In the genomic region with DNA sequence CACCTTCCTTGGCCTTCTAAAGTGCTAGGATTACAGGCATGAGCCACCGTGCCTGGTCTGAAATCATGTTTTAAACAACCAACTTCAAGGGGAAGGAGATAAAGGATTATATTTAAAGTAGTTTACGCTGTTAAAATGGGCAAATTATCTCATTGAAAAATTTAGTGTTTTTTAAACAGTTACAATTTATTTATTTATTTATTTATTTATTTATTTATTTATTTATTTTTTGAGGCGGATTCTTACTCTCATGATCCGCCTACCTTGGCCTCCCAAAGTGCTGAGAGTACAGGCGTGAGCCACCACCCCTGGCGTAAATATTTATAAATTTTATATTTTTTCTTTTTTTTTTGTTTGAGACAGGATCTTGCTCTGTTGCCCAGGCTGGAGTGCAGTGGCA, we compare ENCODE assay signal across 1 cellular context.
A peak's percentile ranks its signal among the peaks of the same experiment; 100 is the strongest.
TF ChIP-seq lines count a peak whose summit lies in the region.

No MANE protein-coding gene starts in this region.

TF ChIP-seq in HEK293, 187 proteins besides CTCF, POLR2A, EP300 and RAD21 (continued from another document and continues in another):
- TF ChIP-seq, protein P1, sequence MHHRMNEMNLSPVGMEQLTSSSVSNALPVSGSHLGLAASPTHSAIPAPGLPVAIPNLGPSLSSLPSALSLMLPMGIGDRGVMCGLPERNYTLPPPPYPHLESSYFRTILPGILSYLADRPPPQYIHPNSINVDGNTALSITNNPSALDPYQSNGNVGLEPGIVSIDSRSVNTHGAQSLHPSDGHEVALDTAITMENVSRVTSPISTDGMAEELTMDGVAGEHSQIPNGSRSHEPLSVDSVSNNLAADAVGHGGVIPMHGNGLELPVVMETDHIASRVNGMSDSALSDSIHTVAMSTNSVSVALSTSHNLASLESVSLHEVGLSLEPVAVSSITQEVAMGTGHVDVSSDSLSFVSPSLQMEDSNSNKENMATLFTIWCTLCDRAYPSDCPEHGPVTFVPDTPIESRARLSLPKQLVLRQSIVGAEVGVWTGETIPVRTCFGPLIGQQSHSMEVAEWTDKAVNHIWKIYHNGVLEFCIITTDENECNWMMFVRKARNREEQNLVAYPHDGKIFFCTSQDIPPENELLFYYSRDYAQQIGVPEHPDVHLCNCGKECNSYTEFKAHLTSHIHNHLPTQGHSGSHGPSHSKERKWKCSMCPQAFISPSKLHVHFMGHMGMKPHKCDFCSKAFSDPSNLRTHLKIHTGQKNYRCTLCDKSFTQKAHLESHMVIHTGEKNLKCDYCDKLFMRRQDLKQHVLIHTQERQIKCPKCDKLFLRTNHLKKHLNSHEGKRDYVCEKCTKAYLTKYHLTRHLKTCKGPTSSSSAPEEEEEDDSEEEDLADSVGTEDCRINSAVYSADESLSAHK (tag by site-specific recombination; IDR thresholded peaks at IDR 0.05), result no peak
- TF ChIP-seq ZEB2 (tag by site-specific recombination; IDR thresholded peaks at IDR 0.05) (no peak), KLF1 (tag by site-specific recombination; IDR thresholded peaks at IDR 0.05) (no peak), BCL11A (tag by site-specific recombination; IDR thresholded peaks at IDR 0.05; ENCODE audit: low read depth) (no peak), ZBTB8A (tag by site-specific recombination; IDR thresholded peaks at IDR 0.05) (peak; percentile 50; the same call in 1 of the 2 replicates), MYNN (tag by site-specific recombination; IDR thresholded peaks at IDR 0.05; ENCODE audit: borderline replicate concordance) (no peak), YY1 (tag by site-specific recombination; IDR thresholded peaks at IDR 0.05) (no peak), ZFP41 (tag by site-specific recombination; IDR thresholded peaks at IDR 0.05; ENCODE audit: borderline replicate concordance) (no peak), EGR2 (tag by site-specific recombination; IDR thresholded peaks at IDR 0.05; ENCODE audit: low read depth) (no peak), ZNF514 (tag by site-specific recombination; IDR thresholded peaks at IDR 0.05) (no peak), ZFP3 (tag by site-specific recombination; IDR thresholded peaks at IDR 0.05; ENCODE audit: low read depth) (no peak), ZNF416 (tag by site-specific recombination; IDR thresholded peaks at IDR 0.05) (no peak), ZNF140 (tag by site-specific recombination; IDR thresholded peaks at IDR 0.05) (peak; percentile 60; the same call in 1 of the 2 replicates), ZNF530 (tag by site-specific recombination; IDR thresholded peaks at IDR 0.05; ENCODE audit: low read depth) (no peak), ZFP37 (tag by site-specific recombination; IDR thresholded peaks at IDR 0.05) (no peak), KLF16 (tag by site-specific recombination; IDR thresholded peaks at IDR 0.05) (no peak), ZNF776 (tag by site-specific recombination; IDR thresholded peaks at IDR 0.05; ENCODE audit: borderline replicate concordance) (no peak), ZNF350 (tag by site-specific recombination; IDR thresholded peaks at IDR 0.05) (no peak), KLF7 (tag by site-specific recombination; IDR thresholded peaks at IDR 0.05; ENCODE audit: borderline replicate concordance) (no peak), ZNF391 (tag by site-specific recombination; IDR thresholded peaks at IDR 0.05; ENCODE audit: borderline replicate concordance, low read depth) (no peak), ZNF335 (tag by site-specific recombination; conservative IDR thresholded peaks at IDR 0.05) (no peak), ZNF561 (tag by site-specific recombination; IDR thresholded peaks at IDR 0.05; ENCODE audit: borderline replicate concordance) (no peak), ZIC2 (tag by site-specific recombination; IDR thresholded peaks at IDR 0.05) (no peak), ZNF292 (tag by site-specific recombination; IDR thresholded peaks at IDR 0.05; ENCODE audit: borderline replicate concordance, low read depth) (0 out of 2 replicates have a peak, but pooled peaks have one; percentile 21), ZNF211 (tag by site-specific recombination; IDR thresholded peaks at IDR 0.05; ENCODE audit: low read depth) (no peak), TCF7L2 (IDR thresholded peaks at IDR 0.05; ENCODE audit: borderline replicate concordance, low read depth, low read length) (no peak), ZNF549 (tag by site-specific recombination; IDR thresholded peaks at IDR 0.05) (no peak), ZNF48 (tag by site-specific recombination; IDR thresholded peaks at IDR 0.05) (no peak), ZNF341 (tag by site-specific recombination; IDR thresholded peaks at IDR 0.05; ENCODE audit: low read depth) (no peak), SETDB1 (IDR thresholded peaks at IDR 0.05; ENCODE audit: insufficient read length, low read length) (no peak), ZBTB20 (tag by site-specific recombination; IDR thresholded peaks at IDR 0.05) (no peak), ZBTB48 (tag by site-specific recombination; IDR thresholded peaks at IDR 0.05) (no peak), GFI1B (tag by site-specific recombination; IDR thresholded peaks at IDR 0.05) (no peak), PRDM1 (tag by site-specific recombination; IDR thresholded peaks at IDR 0.05) (no peak), HOXD13 (CRISPR knock-in tag; IDR thresholded peaks at IDR 0.05; ENCODE audit: borderline replicate concordance) (no peak), ZNF202 (tag by site-specific recombination; IDR thresholded peaks at IDR 0.05; ENCODE audit: borderline replicate concordance) (0 out of 2 replicates have a peak, but pooled peaks have one; percentile 26), ZNF658 (tag by site-specific recombination; IDR thresholded peaks at IDR 0.05) (no peak), ZNF239 (tag by site-specific recombination; IDR thresholded peaks at IDR 0.05) (no peak), ZNF423 (tag by site-specific recombination; IDR thresholded peaks at IDR 0.05) (no peak), ZNF132 (tag by site-specific recombination; IDR thresholded peaks at IDR 0.05; ENCODE audit: borderline replicate concordance) (no peak)
- TF ChIP-seq, protein P2, sequence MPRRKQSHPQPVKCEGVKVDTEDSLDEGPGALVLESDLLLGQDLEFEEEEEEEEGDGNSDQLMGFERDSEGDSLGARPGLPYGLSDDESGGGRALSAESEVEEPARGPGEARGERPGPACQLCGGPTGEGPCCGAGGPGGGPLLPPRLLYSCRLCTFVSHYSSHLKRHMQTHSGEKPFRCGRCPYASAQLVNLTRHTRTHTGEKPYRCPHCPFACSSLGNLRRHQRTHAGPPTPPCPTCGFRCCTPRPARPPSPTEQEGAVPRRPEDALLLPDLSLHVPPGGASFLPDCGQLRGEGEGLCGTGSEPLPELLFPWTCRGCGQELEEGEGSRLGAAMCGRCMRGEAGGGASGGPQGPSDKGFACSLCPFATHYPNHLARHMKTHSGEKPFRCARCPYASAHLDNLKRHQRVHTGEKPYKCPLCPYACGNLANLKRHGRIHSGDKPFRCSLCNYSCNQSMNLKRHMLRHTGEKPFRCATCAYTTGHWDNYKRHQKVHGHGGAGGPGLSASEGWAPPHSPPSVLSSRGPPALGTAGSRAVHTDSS (tag by site-specific recombination; IDR thresholded peaks at IDR 0.05), result no peak
- TF ChIP-seq, protein P3, sequence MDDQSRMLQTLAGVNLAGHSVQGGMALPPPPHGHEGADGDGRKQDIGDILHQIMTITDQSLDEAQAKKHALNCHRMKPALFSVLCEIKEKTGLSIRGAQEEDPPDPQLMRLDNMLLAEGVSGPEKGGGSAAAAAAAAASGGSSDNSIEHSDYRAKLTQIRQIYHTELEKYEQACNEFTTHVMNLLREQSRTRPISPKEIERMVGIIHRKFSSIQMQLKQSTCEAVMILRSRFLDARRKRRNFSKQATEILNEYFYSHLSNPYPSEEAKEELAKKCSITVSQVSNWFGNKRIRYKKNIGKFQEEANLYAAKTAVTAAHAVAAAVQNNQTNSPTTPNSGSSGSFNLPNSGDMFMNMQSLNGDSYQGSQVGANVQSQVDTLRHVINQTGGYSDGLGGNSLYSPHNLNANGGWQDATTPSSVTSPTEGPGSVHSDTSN (CRISPR knock-in tag; IDR thresholded peaks at IDR 0.05), result no peak
- TF ChIP-seq, protein P4, sequence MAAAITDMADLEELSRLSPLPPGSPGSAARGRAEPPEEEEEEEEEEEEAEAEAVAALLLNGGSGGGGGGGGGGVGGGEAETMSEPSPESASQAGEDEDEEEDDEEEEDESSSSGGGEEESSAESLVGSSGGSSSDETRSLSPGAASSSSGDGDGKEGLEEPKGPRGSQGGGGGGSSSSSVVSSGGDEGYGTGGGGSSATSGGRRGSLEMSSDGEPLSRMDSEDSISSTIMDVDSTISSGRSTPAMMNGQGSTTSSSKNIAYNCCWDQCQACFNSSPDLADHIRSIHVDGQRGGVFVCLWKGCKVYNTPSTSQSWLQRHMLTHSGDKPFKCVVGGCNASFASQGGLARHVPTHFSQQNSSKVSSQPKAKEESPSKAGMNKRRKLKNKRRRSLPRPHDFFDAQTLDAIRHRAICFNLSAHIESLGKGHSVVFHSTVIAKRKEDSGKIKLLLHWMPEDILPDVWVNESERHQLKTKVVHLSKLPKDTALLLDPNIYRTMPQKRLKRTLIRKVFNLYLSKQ (tag by site-specific recombination; IDR thresholded peaks at IDR 0.05; ENCODE audit: borderline replicate concordance), result 0 out of 2 replicates have a peak, but pooled peaks have one; percentile 60
- TF ChIP-seq, protein P5, sequence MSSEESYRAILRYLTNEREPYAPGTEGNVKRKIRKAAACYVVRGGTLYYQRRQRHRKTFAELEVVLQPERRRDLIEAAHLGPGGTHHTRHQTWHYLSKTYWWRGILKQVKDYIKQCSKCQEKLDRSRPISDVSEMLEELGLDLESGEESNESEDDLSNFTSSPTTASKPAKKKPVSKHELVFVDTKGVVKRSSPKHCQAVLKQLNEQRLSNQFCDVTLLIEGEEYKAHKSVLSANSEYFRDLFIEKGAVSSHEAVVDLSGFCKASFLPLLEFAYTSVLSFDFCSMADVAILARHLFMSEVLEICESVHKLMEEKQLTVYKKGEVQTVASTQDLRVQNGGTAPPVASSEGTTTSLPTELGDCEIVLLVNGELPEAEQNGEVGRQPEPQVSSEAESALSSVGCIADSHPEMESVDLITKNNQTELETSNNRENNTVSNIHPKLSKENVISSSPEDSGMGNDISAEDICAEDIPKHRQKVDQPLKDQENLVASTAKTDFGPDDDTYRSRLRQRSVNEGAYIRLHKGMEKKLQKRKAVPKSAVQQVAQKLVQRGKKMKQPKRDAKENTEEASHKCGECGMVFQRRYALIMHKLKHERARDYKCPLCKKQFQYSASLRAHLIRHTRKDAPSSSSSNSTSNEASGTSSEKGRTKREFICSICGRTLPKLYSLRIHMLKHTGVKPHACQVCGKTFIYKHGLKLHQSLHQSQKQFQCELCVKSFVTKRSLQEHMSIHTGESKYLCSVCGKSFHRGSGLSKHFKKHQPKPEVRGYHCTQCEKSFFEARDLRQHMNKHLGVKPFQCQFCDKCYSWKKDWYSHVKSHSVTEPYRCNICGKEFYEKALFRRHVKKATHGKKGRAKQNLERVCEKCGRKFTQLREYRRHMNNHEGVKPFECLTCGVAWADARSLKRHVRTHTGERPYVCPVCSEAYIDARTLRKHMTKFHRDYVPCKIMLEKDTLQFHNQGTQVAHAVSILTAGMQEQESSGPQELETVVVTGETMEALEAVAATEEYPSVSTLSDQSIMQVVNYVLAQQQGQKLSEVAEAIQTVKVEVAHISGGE (tag by site-specific recombination; conservative IDR thresholded peaks at IDR 0.05; ENCODE audit: low read depth), result peak; percentile 59
- TF ChIP-seq, protein P6, sequence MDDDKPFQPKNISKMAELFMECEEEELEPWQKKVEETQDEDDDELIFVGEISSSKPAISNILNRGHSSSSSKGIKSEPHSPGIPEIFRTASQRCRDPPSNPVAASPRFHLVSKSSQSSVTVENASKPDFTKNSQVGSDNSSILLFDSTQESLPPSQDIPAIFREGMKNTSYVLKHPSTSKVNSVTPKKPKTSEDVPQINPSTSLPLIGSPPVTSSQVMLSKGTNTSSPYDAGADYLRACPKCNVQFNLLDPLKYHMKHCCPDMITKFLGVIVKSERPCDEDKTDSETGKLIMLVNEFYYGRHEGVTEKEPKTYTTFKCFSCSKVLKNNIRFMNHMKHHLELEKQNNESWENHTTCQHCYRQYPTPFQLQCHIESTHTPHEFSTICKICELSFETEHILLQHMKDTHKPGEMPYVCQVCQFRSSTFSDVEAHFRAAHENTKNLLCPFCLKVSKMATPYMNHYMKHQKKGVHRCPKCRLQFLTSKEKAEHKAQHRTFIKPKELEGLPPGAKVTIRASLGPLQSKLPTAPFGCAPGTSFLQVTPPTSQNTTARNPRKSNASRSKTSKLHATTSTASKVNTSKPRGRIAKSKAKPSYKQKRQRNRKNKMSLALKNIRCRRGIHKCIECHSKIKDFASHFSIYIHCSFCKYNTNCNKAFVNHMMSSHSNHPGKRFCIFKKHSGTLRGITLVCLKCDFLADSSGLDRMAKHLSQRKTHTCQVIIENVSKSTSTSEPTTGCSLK (tag by site-specific recombination; IDR thresholded peaks at IDR 0.05), result no peak
- TF ChIP-seq, protein P7, sequence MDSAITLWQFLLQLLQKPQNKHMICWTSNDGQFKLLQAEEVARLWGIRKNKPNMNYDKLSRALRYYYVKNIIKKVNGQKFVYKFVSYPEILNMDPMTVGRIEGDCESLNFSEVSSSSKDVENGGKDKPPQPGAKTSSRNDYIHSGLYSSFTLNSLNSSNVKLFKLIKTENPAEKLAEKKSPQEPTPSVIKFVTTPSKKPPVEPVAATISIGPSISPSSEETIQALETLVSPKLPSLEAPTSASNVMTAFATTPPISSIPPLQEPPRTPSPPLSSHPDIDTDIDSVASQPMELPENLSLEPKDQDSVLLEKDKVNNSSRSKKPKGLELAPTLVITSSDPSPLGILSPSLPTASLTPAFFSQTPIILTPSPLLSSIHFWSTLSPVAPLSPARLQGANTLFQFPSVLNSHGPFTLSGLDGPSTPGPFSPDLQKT (IDR thresholded peaks at IDR 0.05; ENCODE audit: borderline replicate concordance, low read depth, low read length), result no peak
- TF ChIP-seq, protein P8, sequence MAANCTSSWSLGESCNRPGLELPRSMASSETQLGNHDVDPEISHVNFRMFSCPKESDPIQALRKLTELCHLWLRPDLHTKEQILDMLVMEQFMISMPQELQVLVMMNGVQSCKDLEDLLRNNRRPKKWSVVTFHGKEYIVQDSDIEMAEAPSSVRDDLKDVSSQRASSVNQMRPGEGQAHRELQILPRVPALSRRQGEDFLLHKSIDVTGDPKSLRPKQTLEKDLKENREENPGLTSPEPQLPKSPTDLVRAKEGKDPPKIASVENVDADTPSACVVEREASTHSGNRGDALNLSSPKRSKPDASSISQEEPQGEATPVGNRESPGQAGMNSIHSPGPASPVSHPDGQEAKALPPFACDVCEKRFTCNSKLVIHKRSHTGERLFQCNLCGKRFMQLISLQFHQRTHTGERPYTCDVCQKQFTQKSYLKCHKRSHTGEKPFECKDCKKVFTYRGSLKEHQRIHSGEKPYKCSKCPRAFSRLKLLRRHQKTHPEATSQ (tag by site-specific recombination; IDR thresholded peaks at IDR 0.05), result no peak
